14 cellular contexts compared by ENCODE assay signal in the genomic region with DNA sequence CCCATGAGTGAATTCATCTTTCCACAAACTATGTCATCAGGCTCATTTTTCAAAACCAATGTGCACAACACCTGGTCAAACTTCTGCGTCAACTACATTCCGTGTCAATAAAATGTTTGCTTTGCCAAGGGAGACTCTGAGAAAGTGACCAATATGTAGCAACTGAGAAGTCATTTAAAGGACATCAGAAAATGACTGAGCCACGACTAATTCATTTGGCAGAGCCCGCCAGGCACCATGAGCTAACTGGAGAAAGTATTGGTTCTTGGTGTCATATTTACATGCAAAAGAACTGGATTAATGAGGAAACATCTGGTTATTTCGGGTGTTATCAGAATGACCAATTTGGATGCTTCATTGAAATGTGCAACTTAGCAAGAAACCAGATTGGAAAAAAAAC. TPM values are rescaled to one million over a fixed set of nuclear protein-coding genes. Genes with fewer than 3 reads are reported as not detected.
DNase-seq lines count a peak whose midpoint lies in the region; ATAC-seq, FAIRE-seq and TF ChIP-seq lines count a peak whose summit lies in the region.
"Had no signal": no experiment of that assay in that cellular context is flagged by ENCODE, and none has a peak within 500 bp of the region (broad histone marks: within the 10 kb centered on the region; RNA-seq: fewer than 3 reads in every experiment).

No MANE protein-coding gene starts in this region.

- H3K27me3 ChIP-seq in breast epithelium (no peaks in the 10 kb centered on the region), tibial artery (no peaks in the 10 kb centered on the region)
- H3K27me3 ChIP-seq: adrenal gland had no signal

- TF ChIP-seq POLR2A in A549 (IDR thresholded peaks at IDR 0.05; ENCODE audit: low read length) (no peak), breast epithelium (IDR thresholded peaks at IDR 0.05) (no peak)

- FAIRE-seq in A549 (lab: Jason Lieb, UNC) = no peak
- FAIRE-seq: endometrium had no signal

- H3K36me3 ChIP-seq in breast epithelium (no peaks in the 10 kb centered on the region), tibial artery (no peaks in the 10 kb centered on the region)
- H3K36me3 ChIP-seq: thoracic aorta had no signal

- no peak for ATAC-seq in A549
- ATAC-seq: left colon had no signal

- TF ChIP-seq RAD21 in A549 (conservative IDR thresholded peaks at IDR 0.05 in 1 of 2, IDR thresholded peaks at IDR 0.05 in 1 of 2) = no peak

- POLR2A ChIA-PET in A549 (lab: Yijun Ruan, JAX) = interaction anchor here (0.6 to 0.7 kb wide), 2 partner anchors 121 to 130 kb away, joined by 3 read pairs; no protein-coding TSS in a partner anchor

- 21% methylated on average over 5 of the region's 5 CpGs for WGBS in A549 (ENCODE audit: missing lambda C conversion rate)

- CTCF ChIA-PET in A549 (lab: Yijun Ruan, JAX) = interaction anchor here (1.0 to 2.7 kb wide), 3 partner anchors 128 to 885 kb away, joined by 3 to 8 read pairs (median 3); no protein-coding TSS in a partner anchor

- H3K27ac ChIP-seq in A549 (peak overlapping the region; percentile 42 to 59; a peak in 5 of 6 replicates), breast epithelium (peak overlapping the region; percentile 41 to 56), tibial artery (no peak overlapping the region)

- peaks cover 94% of the 10 kb centered on the region for H3K4me1 ChIP-seq in A549
- H3K4me1 ChIP-seq in breast epithelium = peaks cover 4 to 29% of the 10 kb centered on the region in 2 donors
- H3K4me1 ChIP-seq in tibial artery = peaks cover 0 to 95% (median 85%) of the 10 kb centered on the region in 4 donors

- no peak for TF ChIP-seq EP300 in A549 (IDR thresholded peaks at IDR 0.05)

- DNase-seq in A549 (ENCODE audit: low read depth in 1 of 2, low spot score in 1 of 2) (no peak), HT-29 (ENCODE audit: low spot score) (peak; percentile 62), breast epithelium (ENCODE audit: low spot score in 2 of 2) (no peak), kidney glomerular epithelial cell (lab: John Stamatoyannopoulos, UW) (peak; percentile 39), tibial artery (no peak), COLO829 (ENCODE audit: low spot score) (no peak), DMS53 (lab: John Stamatoyannopoulos, UW) (no peak), germinal center (ENCODE audit: low spot score) (no peak)
- DNase-seq: GF-D8, left colon, NCI-H1436 had no signal

- H3K4me2 ChIP-seq in A549 = peak overlapping the region; percentile 97

- no peak for TF ChIP-seq CTCF in A549 (IDR thresholded peaks at IDR 0.05)
- TF ChIP-seq CTCF in breast epithelium (IDR thresholded peaks at IDR 0.05) = no peak
- no peak for TF ChIP-seq CTCF in tibial artery (IDR thresholded peaks at IDR 0.05)

- intact Hi-C loops in breast epithelium (cut with DNase I; ENCODE audit: low total_unique reads) (no loop called here), tibial artery (cut with DNase I; ENCODE audit: low total_unique reads) (loop anchor here (5.0 to 10.0 kb wide), 2 partner anchors 135 to 313 kb away; no protein-coding TSS in a partner anchor)

- no peaks in the 10 kb centered on the region for H3K9me3 ChIP-seq in A549
- H3K9me3 ChIP-seq in breast epithelium = no peaks in the 10 kb centered on the region
- no peaks in the 10 kb centered on the region for H3K9me3 ChIP-seq in tibial artery
- H3K9me3 ChIP-seq: adrenal gland, thoracic aorta had no signal

- H3K4me3 ChIP-seq in A549 (peak overlapping the region; percentile 17; the same call in 2 of the 3 replicates), breast epithelium (peak overlapping the region in 1 of 3 donors; percentile 29), tibial artery (no peak overlapping the region)
- H3K4me3 ChIP-seq: adrenal gland, thoracic aorta had no signal

TF ChIP-seq in A549, 52 proteins besides CTCF, POLR2A, EP300 and RAD21:
- TF ChIP-seq, protein P1, sequence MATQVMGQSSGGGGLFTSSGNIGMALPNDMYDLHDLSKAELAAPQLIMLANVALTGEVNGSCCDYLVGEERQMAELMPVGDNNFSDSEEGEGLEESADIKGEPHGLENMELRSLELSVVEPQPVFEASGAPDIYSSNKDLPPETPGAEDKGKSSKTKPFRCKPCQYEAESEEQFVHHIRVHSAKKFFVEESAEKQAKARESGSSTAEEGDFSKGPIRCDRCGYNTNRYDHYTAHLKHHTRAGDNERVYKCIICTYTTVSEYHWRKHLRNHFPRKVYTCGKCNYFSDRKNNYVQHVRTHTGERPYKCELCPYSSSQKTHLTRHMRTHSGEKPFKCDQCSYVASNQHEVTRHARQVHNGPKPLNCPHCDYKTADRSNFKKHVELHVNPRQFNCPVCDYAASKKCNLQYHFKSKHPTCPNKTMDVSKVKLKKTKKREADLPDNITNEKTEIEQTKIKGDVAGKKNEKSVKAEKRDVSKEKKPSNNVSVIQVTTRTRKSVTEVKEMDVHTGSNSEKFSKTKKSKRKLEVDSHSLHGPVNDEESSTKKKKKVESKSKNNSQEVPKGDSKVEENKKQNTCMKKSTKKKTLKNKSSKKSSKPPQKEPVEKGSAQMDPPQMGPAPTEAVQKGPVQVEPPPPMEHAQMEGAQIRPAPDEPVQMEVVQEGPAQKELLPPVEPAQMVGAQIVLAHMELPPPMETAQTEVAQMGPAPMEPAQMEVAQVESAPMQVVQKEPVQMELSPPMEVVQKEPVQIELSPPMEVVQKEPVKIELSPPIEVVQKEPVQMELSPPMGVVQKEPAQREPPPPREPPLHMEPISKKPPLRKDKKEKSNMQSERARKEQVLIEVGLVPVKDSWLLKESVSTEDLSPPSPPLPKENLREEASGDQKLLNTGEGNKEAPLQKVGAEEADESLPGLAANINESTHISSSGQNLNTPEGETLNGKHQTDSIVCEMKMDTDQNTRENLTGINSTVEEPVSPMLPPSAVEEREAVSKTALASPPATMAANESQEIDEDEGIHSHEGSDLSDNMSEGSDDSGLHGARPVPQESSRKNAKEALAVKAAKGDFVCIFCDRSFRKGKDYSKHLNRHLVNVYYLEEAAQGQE (IDR thresholded peaks at IDR 0.05) = no peak
- TF ChIP-seq BHLHE40 (IDR thresholded peaks at IDR 0.05; ENCODE audit: low read depth, low read length) = no peak
- no peak for TF ChIP-seq ESRRA (IDR thresholded peaks at IDR 0.05; ENCODE audit: borderline replicate concordance, low read length)
- TF ChIP-seq GATA3 (IDR thresholded peaks at IDR 0.05; ENCODE audit: borderline replicate concordance) = peak; percentile 42; the same call in 1 of the 2 replicates
- peak; percentile 48; the same call in 1 of the 2 replicates for TF ChIP-seq TFCP2L1 (CRISPR knock-in tag; IDR thresholded peaks at IDR 0.05)
- TF ChIP-seq FOSL2 (IDR thresholded peaks at IDR 0.05) = no peak
- 0 out of 2 replicates have a peak, but pooled peaks have one; percentile 31 for TF ChIP-seq FOSL2 (CRISPR knock-in tag; IDR thresholded peaks at IDR 0.05)
- peak in 1 of 2 experiments; percentile 35; a peak in 1 of 4 replicates for TF ChIP-seq CEBPB (IDR thresholded peaks at IDR 0.05)
- TF ChIP-seq EHMT2 (IDR thresholded peaks at IDR 0.05; ENCODE audit: low read depth) = no peak

RNA-seq across cellular contexts. Expression of gene RND3, which starts 7.2 kb away (rescaled TPM):
- polyA plus RNA-seq in A549 (2011; rRNA removed) (127 and 137 TPM in 2 replicates), A549 (2017; fragmentation: RNase III; extraction: RNeasy Plus Mini Kit Qiagen cat#74134 plus additional on column Dnase treatment) (56.8 to 62.0 TPM (median 61.7 TPM) in 3 replicates)
- 33.7 and 35.9 TPM in 2 replicates for polyA plus RNA-seq in A549 (2012; cell fraction: cytosol; rRNA removed)
- 21.6 and 24.5 TPM in 2 replicates for polyA plus RNA-seq in A549 (2012; cell fraction: nucleus; rRNA removed)
- 137 and 144 TPM in 2 replicates for polyA minus RNA-seq in A549 (2011; rRNA and poly(A)+ RNA removed)
- total RNA-seq in HT-29 (2014; rRNA removed; shearing (Covaris generic)) = 48.0 and 63.4 TPM in 2 replicates
- total RNA-seq in breast epithelium = 100 to 1,000 TPM in 1 of 3 donors, 10 to 100 TPM in 2; 89.1 to 105 (median 98.0) TPM

Comparison
In these comparisons a context has a peak if more than half of its experiments do, and no peak if none do; other contexts are left out.
1. DNase-seq: peak in HT-29 (single experiment) and kidney glomerular epithelial cell (single experiment); none in A549 (0 of 2), breast epithelium (0 of 2), tibial artery (0 of 2), COLO829 (single experiment), DMS53 (single experiment) and germinal center (single experiment).
2. H3K27ac ChIP-seq: peak in A549 (2 of 2) and breast epithelium (2 of 2); none in tibial artery (0 of 2).